9 cellular contexts compared by ENCODE assay signal in the genomic region with DNA sequence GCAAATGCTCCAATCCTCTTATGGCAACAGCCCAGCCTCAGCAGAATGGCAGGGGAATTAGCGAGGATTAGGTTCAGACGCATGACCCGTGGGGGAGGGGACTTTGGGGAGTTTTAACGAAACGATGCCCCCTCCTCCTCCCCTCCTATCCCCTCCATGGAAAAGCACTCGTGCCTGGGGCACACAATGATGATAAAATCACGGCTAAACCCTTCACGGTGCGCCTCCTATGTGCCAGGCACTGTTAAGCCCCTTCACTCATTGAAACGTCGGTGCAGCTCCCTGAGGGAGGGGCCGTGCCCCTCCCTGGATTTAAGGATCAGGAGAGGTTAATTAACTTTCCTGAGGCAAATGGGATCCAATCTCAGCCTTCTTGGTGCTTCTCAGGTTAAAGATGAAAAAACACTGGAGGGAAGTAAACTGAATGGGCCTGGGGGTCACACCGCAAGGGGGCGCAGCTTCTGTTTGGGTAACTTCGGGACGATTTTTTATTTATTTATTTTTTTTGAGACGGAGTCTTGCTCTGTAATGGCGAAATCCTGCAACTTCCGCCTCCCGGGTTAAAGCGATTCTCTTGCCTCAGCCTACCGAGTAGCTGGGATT. TPM values are rescaled to one million over a fixed set of nuclear protein-coding genes. Genes with fewer than 3 reads are reported as not detected.
A peak's percentile ranks its signal among the peaks of the same experiment; 100 is the strongest.
DNase-seq lines count a peak whose midpoint lies in the region; ATAC-seq, FAIRE-seq and TF ChIP-seq lines count a peak whose summit lies in the region.
"Had no signal": no experiment of that assay in that cellular context is flagged by ENCODE, and none has a peak within 500 bp of the region (broad histone marks: within the 10 kb centered on the region; RNA-seq: fewer than 3 reads in every experiment).

No MANE protein-coding gene starts in this region.

- peak; percentile 40 for FAIRE-seq in K562 (lab: Jason Lieb, UNC)
- no peak for FAIRE-seq in RCC 7860 (lab: Jason Lieb, UNC)

- in situ Hi-C loops in K562 (cut with MboI) = no loop called here

- CTCF ChIA-PET in K562 (lab: Yijun Ruan, JAX; ENCODE audit: low intra/inter-chr PET ratio) = interaction anchor here (1.5 kb wide), 1 partner anchor 35 kb away, joined by 4 read pairs; no protein-coding TSS in a partner anchor

- H3K4me2 ChIP-seq in K562 (ENCODE audit: insufficient read depth, low read length) = peak overlapping the region; percentile 78
- H3K4me2 ChIP-seq in neural progenitor cell = peak overlapping the region; percentile 66

- peak overlapping the region; percentile 76 for H3K27ac Mint-ChIP-seq in neural progenitor cell
- H3K27ac Mint-ChIP-seq: memory B cell had no signal

- no peaks in the 10 kb centered on the region for H3K36me3 Mint-ChIP-seq in neural progenitor cell

- BruUV-seq in K562 (replicated peaks; lab: Mats Ljungman, UMichigan) = no TSS peak

- H3K4me1 ChIP-seq in K562 (replicated peaks in 1 of 2; ENCODE audit: control insufficient read depth in 2 of 2, insufficient read depth in 2 of 2, low read length in 2 of 2) (peaks cover 0 to 2% of the 10 kb centered on the region in 2 experiments; a peak in 1 of 5 replicates), neural progenitor cell (peaks cover 19% of the 10 kb centered on the region)

- 1% methylated on average over 21 of the region's 22 CpGs for WGBS in K562 (ENCODE audit: insufficient coverage, low coverage, missing lambda C conversion rate)

- H3K9me3 ChIP-seq in K562 (replicated peaks; ENCODE audit: control insufficient read depth, insufficient read depth, low read depth, low read length) = no peaks in the 10 kb centered on the region
- no peaks in the 10 kb centered on the region for H3K9me3 ChIP-seq in neural progenitor cell (ENCODE audit: low read depth)

- DNase-seq in ELR (ENCODE audit: low read depth) (peak; percentile 44), NOMO-1 treated with DMSO at 0.1 percent for 48 hours (lab: John Stamatoyannopoulos, UW; ENCODE audit: unreplicated experiment) (peak; percentile 4), K562 (ENCODE audit: extremely low read depth in 1 of 4, low spot score in 3 of 4) (peak; percentile 62 to 74 (median 68)), neural progenitor cell (ENCODE audit: low spot score) (peak; percentile 96), RCC 7860 (ENCODE audit: low spot score) (no peak), NCI-H1092 (lab: John Stamatoyannopoulos, UW) (no peak), NCI-H2107 (lab: John Stamatoyannopoulos, UW) (no peak)

- H4K20me1 ChIP-seq in K562 (replicated peaks; ENCODE audit: control insufficient read depth, insufficient read depth, low read length) = no peaks in the 10 kb centered on the region
- H4K20me1 ChIP-seq in neural progenitor cell (ENCODE audit: low read depth) = no peaks in the 10 kb centered on the region

- peaks cover 2 to 5% of the 10 kb centered on the region in 2 experiments; a peak in 2 of 5 replicates for H3K27me3 ChIP-seq in K562 (ENCODE audit: control insufficient read depth in 2 of 2, insufficient read depth in 2 of 2, low read length in 2 of 2)
- H3K27me3 ChIP-seq in neural progenitor cell = no peaks in the 10 kb centered on the region

- intact Hi-C loops in K562 (cut with micrococcal nuclease) = no loop called here

- peaks cover 37% of the 10 kb centered on the region for H3F3A ChIP-seq in neural progenitor cell (ENCODE audit: low read depth)

- H3K4me3 ChIP-seq in K562 (peak overlapping the region; percentile 26), neural progenitor cell (peak overlapping the region; percentile 34)

- peaks cover 26% of the 10 kb centered on the region for H3K27me3 Mint-ChIP-seq in neural progenitor cell (ENCODE audit: insufficient read depth, low read depth)

- peak overlapping the region; percentile 76 for H3K4me3 Mint-ChIP-seq in neural progenitor cell
- H3K4me3 Mint-ChIP-seq: memory B cell had no signal

- H3K27ac ChIP-seq in K562 (ENCODE audit: extremely low read depth, low read depth, low read length) (no peak overlapping the region), neural progenitor cell (peak overlapping the region; percentile 91)

- H3K4me1 Mint-ChIP-seq in neural progenitor cell = peaks cover 25% of the 10 kb centered on the region

- peak overlapping the region; percentile 6 to 39; a peak in 2 of 4 replicates for H3K9ac ChIP-seq in K562 (ENCODE audit: insufficient read depth in 1 of 2, low read depth in 2 of 2, low read length in 2 of 2)
- H3K9ac ChIP-seq in neural progenitor cell = no peak overlapping the region

- TF ChIP-seq CTCF in K562 (IDR thresholded peaks at IDR 0.05 in 2 of 3, conservative IDR thresholded peaks at IDR 0.05 in 1 of 3; ENCODE audit: insufficient read depth in 2 of 3, low read depth in 1 of 3, low read length in 3 of 3) (peak; percentile 70 to 81 (median 75)), neural progenitor cell (IDR thresholded peaks at IDR 0.05) (peak; percentile 79)

- peak; percentile 76 for ATAC-seq in K562
- no peak for ATAC-seq in GM21529 (IDR thresholded peaks at IDR 0.05; ENCODE audit: unreplicated experiment)

- POLR2A ChIA-PET in K562 (lab: Yijun Ruan, JAX) = interaction anchor here (0.6 to 2.4 kb wide), 2 partner anchors 23 to 152 kb away, joined by 3 to 6 read pairs; no protein-coding TSS in a partner anchor

- TF ChIP-seq RAD21 in K562 (CRISPR knock-in tag; conservative IDR thresholded peaks at IDR 0.05 in 1 of 2, IDR thresholded peaks at IDR 0.05 in 1 of 2) = no peak

- no peak for TF ChIP-seq POLR2A in K562 (conservative IDR thresholded peaks at IDR 0.05)

- peak overlapping the region; percentile 87 for H2AFZ ChIP-seq in K562 (ENCODE audit: low read depth, low read length)
- peak overlapping the region; percentile 58 for H2AFZ ChIP-seq in neural progenitor cell (replicated peaks)

- TF ChIP-seq EP300 in K562 (IDR thresholded peaks at IDR 0.05; ENCODE audit: low read length) = no peak

- H3K79me2 ChIP-seq in K562 (ENCODE audit: control insufficient read depth, insufficient read depth, low read length) = no peaks in the 10 kb centered on the region
- H3K79me2 ChIP-seq in neural progenitor cell (ENCODE audit: low read depth) = no peaks in the 10 kb centered on the region

- peaks cover 2% of the 10 kb centered on the region for H3K9me1 ChIP-seq in K562 (ENCODE audit: control insufficient read depth, insufficient read depth, low read length)

- no peaks in the 10 kb centered on the region for H3K36me3 ChIP-seq in K562 (ENCODE audit: control insufficient read depth, insufficient read depth, low read length)
- H3K36me3 ChIP-seq in neural progenitor cell = no peaks in the 10 kb centered on the region

- no peaks in the 10 kb centered on the region for H3K9me3 Mint-ChIP-seq in neural progenitor cell

RNA-seq across cellular contexts. Expression of a gene that starts 10.1 kb away (rescaled TPM):
- total RNA-seq in K562 (2011; cell fraction: chromatin; rRNA removed; ENCODE audit: low replicate concordance) = not detected in 2 replicates
- not detected in 2 replicates for total RNA-seq in K562 (2011; cell fraction: nucleolus; rRNA removed)
- not detected in 2 replicates for total RNA-seq in K562 (2011; cell fraction: nucleoplasm; rRNA removed)
- total RNA-seq in K562 (2014; rRNA removed) = not detected in 2 replicates
- total RNA-seq in K562 (2014; rRNA removed; fragmentation: Illumina TruSeq; extraction: Trizol) = not detected in 2 replicates
- not detected in 2 replicates for total RNA-seq in K562 (2015; rRNA removed; fragmentation: Illumina TruSeq; extraction: Trizol)
- total RNA-seq in K562 (2021) = not detected in 2 replicates
- polyA plus RNA-seq in K562 (2011; rRNA removed) = not detected in 2 replicates
- not detected in 2 replicates for polyA plus RNA-seq in K562 (2011; cell fraction: cytosol; rRNA removed)
- not detected in 2 replicates for polyA plus RNA-seq in K562 (2011; cell fraction: nucleus; rRNA removed)
- polyA plus RNA-seq in K562 (2012) = not detected in 2 replicates
- not detected in 2 replicates for polyA plus RNA-seq in K562 (2014; fragmentation: Illumina TruSeq; extraction: Trizol)
- not detected for polyA plus RNA-seq in K562 (2014; fragmentation: Nextera tagmentation; extraction: Ambion mirVana)
- polyA plus RNA-seq in K562 (2014; rRNA removed) = not detected in 2 replicates
- not detected in 2 replicates for polyA minus RNA-seq in K562 (2011; rRNA and poly(A)+ RNA removed)
- polyA minus RNA-seq in K562 (2011; cell fraction: cytosol; rRNA and poly(A)+ RNA removed) = not detected in 2 replicates
- not detected in 2 replicates for polyA minus RNA-seq in K562 (2011; cell fraction: nucleus; rRNA and poly(A)+ RNA removed)
- total RNA-seq in neural progenitor cell (ENCODE audit: low replicate concordance) = not detected in 2 replicates

RNA-seq across cellular contexts. Expression of a gene that starts 27.2 kb away (rescaled TPM):
- not detected in 2 replicates for total RNA-seq in K562 (2011; cell fraction: chromatin; rRNA removed; ENCODE audit: low replicate concordance)
- not detected in 2 replicates for total RNA-seq in K562 (2011; cell fraction: nucleolus; rRNA removed)
- not detected in 2 replicates for total RNA-seq in K562 (2011; cell fraction: nucleoplasm; rRNA removed)
- total RNA-seq in K562 (2014; rRNA removed) (not detected in 2 replicates), K562 (2014; rRNA removed; fragmentation: Illumina TruSeq; extraction: Trizol) (not detected in 2 replicates), K562 (2015; rRNA removed; fragmentation: Illumina TruSeq; extraction: Trizol) (not detected in 2 replicates), K562 (2021) (not detected in 2 replicates), neural progenitor cell (ENCODE audit: low replicate concordance) (0.19 and 0.22 TPM in 2 replicates)
- polyA plus RNA-seq in K562 (2011; rRNA removed) (not detected in 2 replicates), K562 (2014; fragmentation: Illumina TruSeq; extraction: Trizol) (not detected in 2 replicates), K562 (2014; fragmentation: Nextera tagmentation; extraction: Ambion mirVana) (under 1 TPM in 1 of 2 experiments, not detected in 1; 0.01 TPM), K562 (2014; rRNA removed) (not detected in 2 replicates)
- not detected in 2 replicates for polyA plus RNA-seq in K562 (2011; cell fraction: cytosol; rRNA removed)
- not detected in 2 replicates for polyA plus RNA-seq in K562 (2011; cell fraction: nucleus; rRNA removed)
- polyA plus RNA-seq in K562 (2012) = 0.01 and 0.04 TPM in 2 replicates
- not detected in 2 replicates for polyA minus RNA-seq in K562 (2011; rRNA and poly(A)+ RNA removed)
- not detected in 2 replicates for polyA minus RNA-seq in K562 (2011; cell fraction: cytosol; rRNA and poly(A)+ RNA removed)
- not detected in 2 replicates for polyA minus RNA-seq in K562 (2011; cell fraction: nucleus; rRNA and poly(A)+ RNA removed)

RNA-seq across cellular contexts. Expression of a gene that starts 37.1 kb away (rescaled TPM):
- not detected in 2 replicates for total RNA-seq in K562 (2011; cell fraction: chromatin; rRNA removed; ENCODE audit: low replicate concordance)
- total RNA-seq in K562 (2011; cell fraction: nucleolus; rRNA removed) = not detected in 2 replicates
- total RNA-seq in K562 (2011; cell fraction: nucleoplasm; rRNA removed) = not detected in 2 replicates
- total RNA-seq in K562 (2014; rRNA removed) = not detected in 2 replicates
- not detected in 2 replicates for total RNA-seq in K562 (2014; rRNA removed; fragmentation: Illumina TruSeq; extraction: Trizol)
- total RNA-seq in K562 (2015; rRNA removed; fragmentation: Illumina TruSeq; extraction: Trizol) = 0.11 and 0.25 TPM in 2 replicates
- 0.16 and 0.18 TPM in 2 replicates for total RNA-seq in K562 (2021)
- 0.03 and 0.04 TPM in 2 replicates for polyA plus RNA-seq in K562 (2011; rRNA removed)
- polyA plus RNA-seq in K562 (2011; cell fraction: cytosol; rRNA removed) = 0.10 TPM in 1 of 2 replicates, not detected in the other
- not detected in 2 replicates for polyA plus RNA-seq in K562 (2011; cell fraction: nucleus; rRNA removed)
- polyA plus RNA-seq in K562 (2012) = 0.13 and 0.29 TPM in 2 replicates
- polyA plus RNA-seq in K562 (2014; fragmentation: Illumina TruSeq; extraction: Trizol) = 0.07 TPM in 1 of 2 replicates, not detected in the other
- under 1 TPM in 1 of 2 experiments, not detected in 1; 0.07 TPM for polyA plus RNA-seq in K562 (2014; fragmentation: Nextera tagmentation; extraction: Ambion mirVana)
- polyA plus RNA-seq in K562 (2014; rRNA removed) = not detected in 2 replicates
- not detected in 2 replicates for polyA minus RNA-seq in K562 (2011; rRNA and poly(A)+ RNA removed)
- polyA minus RNA-seq in K562 (2011; cell fraction: cytosol; rRNA and poly(A)+ RNA removed) = not detected in 2 replicates
- polyA minus RNA-seq in K562 (2011; cell fraction: nucleus; rRNA and poly(A)+ RNA removed) = not detected in 2 replicates
- not detected in 2 replicates for total RNA-seq in neural progenitor cell (ENCODE audit: low replicate concordance)

RNA-seq across cellular contexts. Expression of a gene that starts 44.6 kb away (rescaled TPM):
- not detected in 2 replicates for total RNA-seq in K562 (2011; cell fraction: chromatin; rRNA removed; ENCODE audit: low replicate concordance)
- total RNA-seq in K562 (2011; cell fraction: nucleolus; rRNA removed) = not detected in 2 replicates
- not detected in 2 replicates for total RNA-seq in K562 (2011; cell fraction: nucleoplasm; rRNA removed)
- total RNA-seq in K562 (2014; rRNA removed) = not detected in 2 replicates
- not detected in 2 replicates for total RNA-seq in K562 (2014; rRNA removed; fragmentation: Illumina TruSeq; extraction: Trizol)
- not detected in 2 replicates for total RNA-seq in K562 (2015; rRNA removed; fragmentation: Illumina TruSeq; extraction: Trizol)
- not detected in 2 replicates for total RNA-seq in K562 (2021)
- polyA plus RNA-seq in K562 (2011; rRNA removed) = not detected in 2 replicates
- not detected in 2 replicates for polyA plus RNA-seq in K562 (2011; cell fraction: cytosol; rRNA removed)
- not detected in 2 replicates for polyA plus RNA-seq in K562 (2011; cell fraction: nucleus; rRNA removed)
- not detected in 2 replicates for polyA plus RNA-seq in K562 (2012)
- polyA plus RNA-seq in K562 (2014; fragmentation: Illumina TruSeq; extraction: Trizol) = not detected in 2 replicates
- polyA plus RNA-seq in K562 (2014; fragmentation: Nextera tagmentation; extraction: Ambion mirVana) = not detected
- not detected in 2 replicates for polyA plus RNA-seq in K562 (2014; rRNA removed)
- not detected in 2 replicates for polyA minus RNA-seq in K562 (2011; rRNA and poly(A)+ RNA removed)
- not detected in 2 replicates for polyA minus RNA-seq in K562 (2011; cell fraction: cytosol; rRNA and poly(A)+ RNA removed)
- not detected in 2 replicates for polyA minus RNA-seq in K562 (2011; cell fraction: nucleus; rRNA and poly(A)+ RNA removed)
- total RNA-seq in neural progenitor cell (ENCODE audit: low replicate concordance) = not detected in 2 replicates

Comparison
In these comparisons a context has a peak if more than half of its experiments do, and no peak if none do; other contexts are left out.
1. DNase-seq: peak in ELR (single experiment), NOMO-1 treated with DMSO at 0.1 percent for 48 hours (single experiment), K562 (4 of 4) and neural progenitor cell (single experiment); none in RCC 7860 (single experiment), NCI-H1092 (single experiment) and NCI-H2107 (single experiment).